Comparison of ENCODE assay signal across 2 cellular contexts in genomic region chr13:71021810-71022422, GRCh38.
TF ChIP-seq lines count a peak whose summit lies in the region.

No MANE protein-coding gene starts in this region.

TF ChIP-seq in SK-N-SH, 30 proteins besides CTCF, POLR2A, EP300 and RAD21 (continued from another document):
- no peak for TF ChIP-seq PBX3 (IDR thresholded peaks at IDR 0.05)
- TF ChIP-seq GABPA (IDR thresholded peaks at IDR 0.05; ENCODE audit: low read depth), result no peak
- no peak for TF ChIP-seq EZH2phosphoT487 (IDR thresholded peaks at IDR 0.05; ENCODE audit: borderline replicate concordance, low read depth)
- TF ChIP-seq ELF1 (IDR thresholded peaks at IDR 0.05), result no peak
- no peak for TF ChIP-seq USF2 (IDR thresholded peaks at IDR 0.05; ENCODE audit: borderline replicate concordance, low read depth, low read length)
- no peak for TF ChIP-seq TEAD4 (IDR thresholded peaks at IDR 0.05; ENCODE audit: borderline replicate concordance, insufficient read depth)
- TF ChIP-seq FOXJ3 (CRISPR knock-in tag; IDR thresholded peaks at IDR 0.05), result no peak

TF ChIP-seq in SK-N-SH treated with all-trans-retinoic acid at 6 μM for 48 hours, 23 proteins besides CTCF, POLR2A, EP300 and RAD21 (continued from another document):
- TF ChIP-seq CSRNP3 (CRISPR knock-in tag; IDR thresholded peaks at IDR 0.05) (no peak), GLIS3 (CRISPR knock-in tag; IDR thresholded peaks at IDR 0.05) (no peak), ZC3H10 (CRISPR knock-in tag; IDR thresholded peaks at IDR 0.05) (no peak), PPARA (CRISPR knock-in tag; IDR thresholded peaks at IDR 0.05; ENCODE audit: borderline replicate concordance) (no peak), TOX (CRISPR knock-in tag; IDR thresholded peaks at IDR 0.05; ENCODE audit: borderline replicate concordance) (no peak), ZFP30 (CRISPR knock-in tag; IDR thresholded peaks at IDR 0.05) (no peak), PATZ1 (CRISPR knock-in tag; IDR thresholded peaks at IDR 0.05; ENCODE audit: borderline replicate concordance) (no peak)
